Comparison of ENCODE assay signal across 16 cellular contexts in the genomic region with DNA sequence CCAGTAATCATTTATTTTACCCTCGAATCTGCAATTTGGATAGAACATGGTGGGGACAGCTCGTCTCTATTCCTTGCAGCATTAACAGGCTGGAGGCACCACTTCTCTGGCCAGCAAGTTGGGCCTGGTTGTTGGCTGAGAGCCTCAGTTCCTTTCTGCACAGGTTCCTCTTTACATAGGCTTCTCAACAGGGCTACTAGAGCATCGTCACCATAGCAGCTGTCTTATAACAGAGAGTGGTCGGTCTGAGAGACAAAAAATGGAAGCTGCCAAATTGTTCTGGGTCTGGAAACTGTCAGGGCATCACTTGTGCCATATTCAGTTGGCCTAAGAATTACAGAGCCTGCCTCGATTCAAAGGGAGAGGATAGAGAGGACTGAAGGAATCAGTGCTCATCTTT.
A peak's percentile ranks its signal among the peaks of the same experiment; 100 is the strongest.
DNase-seq lines count a peak whose midpoint lies in the region; ATAC-seq and TF ChIP-seq lines count a peak whose summit lies in the region.
"Had no signal": no experiment of that assay in that cellular context is flagged by ENCODE, and none has a peak within 500 bp of the region (broad histone marks: within the 10 kb centered on the region; RNA-seq: fewer than 3 reads in every experiment).

No MANE protein-coding gene starts in this region.

- no peak overlapping the region for H2AFZ ChIP-seq in SK-N-SH (ENCODE audit: low read depth)
- H2AFZ ChIP-seq: PC-9 had no signal

- peaks cover 3% of the 10 kb centered on the region for H3F3A ChIP-seq in SK-N-SH (replicated peaks; ENCODE audit: insufficient read depth)

- no peaks in the 10 kb centered on the region for H3K27me3 ChIP-seq in SK-N-SH (ENCODE audit: insufficient read depth)

- H3K9me3 ChIP-seq in SK-N-SH: no peaks in the 10 kb centered on the region
- H3K9me3 ChIP-seq: A549 had no signal

- no peaks in the 10 kb centered on the region for H3K9me2 ChIP-seq in SK-N-SH

- H3K36me3 ChIP-seq in SK-N-SH (replicated peaks in 1 of 2; ENCODE audit: control insufficient read depth in 1 of 2, insufficient read depth in 2 of 2, low read length in 1 of 2): no peaks in the 10 kb centered on the region

- ATAC-seq in SK-N-SH treated with all-trans-retinoic acid at 6 μM for 48 hours (peak; percentile 47; the same call in 2 of the 3 replicates), GM18867 (IDR thresholded peaks at IDR 0.05; ENCODE audit: unreplicated experiment) (no peak)
- ATAC-seq: A549 had no signal

- WGBS in SK-N-SH (ENCODE audit: low lambda C conversion rate): 73% methylated on average over 5 of the region's 5 CpGs

- 0 out of 2 replicates have a peak, but pooled peaks cover 3% of the 10 kb centered on the region for H3K79me2 ChIP-seq in SK-N-SH (ENCODE audit: insufficient read depth)

- no peak for TF ChIP-seq EP300 in SK-N-SH (IDR thresholded peaks at IDR 0.05; ENCODE audit: borderline replicate concordance in 1 of 2, low read depth in 1 of 2, low read length in 1 of 2)

- no peak overlapping the region for H3K27ac ChIP-seq in SK-N-SH (ENCODE audit: low read depth in 2 of 2, low read length in 1 of 2)
- H3K27ac ChIP-seq: A549, C4-2B, HL-60, PC-9 had no signal

- H3K4me2 ChIP-seq in SK-N-SH: no peak overlapping the region
- H3K4me2 ChIP-seq: A549, PC-9 had no signal

- TF ChIP-seq CTCF in SK-N-SH (IDR thresholded peaks at IDR 0.05): no peak

- TF ChIP-seq RAD21 in SK-N-SH (IDR thresholded peaks at IDR 0.05; ENCODE audit: low read length): no peak

- H4K20me1 ChIP-seq in SK-N-SH (ENCODE audit: insufficient read depth): no peaks in the 10 kb centered on the region

- CTCF ChIA-PET in SK-N-SH (lab: Yijun Ruan, JAX): interaction anchor here (1.1 to 1.5 kb wide), 3 partner anchors 24 to 764 kb away, joined by 3 to 4 read pairs (median 3); no protein-coding TSS in a partner anchor

- POLR2A ChIA-PET in SK-N-SH (lab: Yijun Ruan, JAX): no interaction called here

- no peaks in the 10 kb centered on the region; a peak in 1 of 4 replicates for H3K4me1 ChIP-seq in SK-N-SH (ENCODE audit: control insufficient read depth in 1 of 2, insufficient read depth in 2 of 2, low read depth in 1 of 2, low read length in 1 of 2)
- H3K4me1 ChIP-seq: A549 had no signal

- H3K4me3 ChIP-seq in SK-N-SH (ENCODE audit: low read depth in 2 of 2, low read length in 1 of 2): no peak overlapping the region
- H3K4me3 ChIP-seq: A549, PC-9 had no signal

- no peak overlapping the region for H3K9ac ChIP-seq in SK-N-SH

- DNase-seq in SK-N-SH (no peak), G401 (ENCODE audit: low spot score) (peak; percentile 79), cerebellar cortex (ENCODE audit: low spot score) (peak; percentile 74), pons (ENCODE audit: low spot score) (peak; percentile 27)
- DNase-seq in stimulated activated CD4-positive, alpha-beta T cell treated with anti-CD3 and anti-CD28 coated beads, Interleukin-1b, Interleukin-23, amount 100 ng/mL, for 48 hours: no peak
- DNase-seq: HCEC 1CT, NCI-H187, NCI-H2171, NCI-H510A, NCI-H774, PC-9 had no signal

- in situ Hi-C loops in G401 (cut with HindIII; ENCODE audit: low sequenced_read_pairs): no loop called here

TF ChIP-seq in SK-N-SH treated with all-trans-retinoic acid at 6 μM for 48 hours, 23 proteins besides CTCF, POLR2A, EP300 and RAD21 (continues in another document):
- TF ChIP-seq PATZ1 (CRISPR knock-in tag; IDR thresholded peaks at IDR 0.05; ENCODE audit: borderline replicate concordance) (no peak), ISL1 (CRISPR knock-in tag; IDR thresholded peaks at IDR 0.05) (no peak), ZC3H10 (CRISPR knock-in tag; IDR thresholded peaks at IDR 0.05) (no peak)
- TF ChIP-seq, protein P1, sequence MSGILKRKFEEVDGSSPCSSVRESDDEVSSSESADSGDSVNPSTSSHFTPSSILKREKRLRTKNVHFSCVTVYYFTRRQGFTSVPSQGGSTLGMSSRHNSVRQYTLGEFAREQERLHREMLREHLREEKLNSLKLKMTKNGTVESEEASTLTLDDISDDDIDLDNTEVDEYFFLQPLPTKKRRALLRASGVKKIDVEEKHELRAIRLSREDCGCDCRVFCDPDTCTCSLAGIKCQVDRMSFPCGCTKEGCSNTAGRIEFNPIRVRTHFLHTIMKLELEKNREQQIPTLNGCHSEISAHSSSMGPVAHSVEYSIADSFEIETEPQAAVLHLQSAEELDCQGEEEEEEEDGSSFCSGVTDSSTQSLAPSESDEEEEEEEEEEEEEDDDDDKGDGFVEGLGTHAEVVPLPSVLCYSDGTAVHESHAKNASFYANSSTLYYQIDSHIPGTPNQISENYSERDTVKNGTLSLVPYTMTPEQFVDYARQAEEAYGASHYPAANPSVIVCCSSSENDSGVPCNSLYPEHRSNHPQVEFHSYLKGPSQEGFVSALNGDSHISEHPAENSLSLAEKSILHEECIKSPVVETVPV (CRISPR knock-in tag; IDR thresholded peaks at IDR 0.05): no peak

TF ChIP-seq in SK-N-SH, 30 proteins besides CTCF, POLR2A, EP300 and RAD21:
- TF ChIP-seq ZBTB33 (IDR thresholded peaks at IDR 0.05; ENCODE audit: borderline replicate concordance, low read depth) (no peak), POLR2AphosphoS5 (IDR thresholded peaks at IDR 0.05; ENCODE audit: low read depth, low read length) (no peak), MAX (IDR thresholded peaks at IDR 0.05; ENCODE audit: low read depth) (no peak), RXRA (IDR thresholded peaks at IDR 0.05; ENCODE audit: borderline replicate concordance, low read depth) (no peak)
- TF ChIP-seq, protein P2, sequence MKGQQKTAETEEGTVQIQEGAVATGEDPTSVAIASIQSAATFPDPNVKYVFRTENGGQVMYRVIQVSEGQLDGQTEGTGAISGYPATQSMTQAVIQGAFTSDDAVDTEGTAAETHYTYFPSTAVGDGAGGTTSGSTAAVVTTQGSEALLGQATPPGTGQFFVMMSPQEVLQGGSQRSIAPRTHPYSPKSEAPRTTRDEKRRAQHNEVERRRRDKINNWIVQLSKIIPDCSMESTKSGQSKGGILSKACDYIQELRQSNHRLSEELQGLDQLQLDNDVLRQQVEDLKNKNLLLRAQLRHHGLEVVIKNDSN (IDR thresholded peaks at IDR 0.05; ENCODE audit: borderline replicate concordance, low read depth): no peak

Comparison
In these comparisons a context has a peak if more than half of its experiments do, and no peak if none do; other contexts are left out.
1. DNase-seq: peak in G401 (single experiment), cerebellar cortex (single experiment) and pons (single experiment); none in SK-N-SH (single experiment) and stimulated activated CD4-positive, alpha-beta T cell treated with anti-CD3 and anti-CD28 coated beads, Interleukin-1b, Interleukin-23, amount 100 ng/mL, for 48 hours (single experiment).